1 cellular context compared by ENCODE assay signal in genomic region chr12:6635375-6635855, GRCh38.
A peak's percentile ranks its signal among the peaks of the same experiment; 100 is the strongest.
TF ChIP-seq lines count a peak whose summit lies in the region.

No MANE protein-coding gene starts in this region.

TF ChIP-seq in GM12878, 131 proteins besides CTCF, POLR2A, EP300 and RAD21 (continues in another document):
- TF ChIP-seq GATAD2B (conservative IDR thresholded peaks at IDR 0.05; ENCODE audit: low read depth) (peak; percentile 83), ZNF24 (IDR thresholded peaks at IDR 0.05) (0 out of 2 replicates have a peak, but pooled peaks have one; percentile 9), YBX1 (IDR thresholded peaks at IDR 0.05) (peak; percentile 61; the same call in 1 of the 2 replicates), NFIC (IDR thresholded peaks at IDR 0.05; ENCODE audit: low read depth, low read length) (peak; percentile 46; the same call in 1 of the 2 replicates), ETV6 (conservative IDR thresholded peaks at IDR 0.05 in 1 of 2, IDR thresholded peaks at IDR 0.05 in 1 of 2; ENCODE audit: borderline replicate concordance in 1 of 2, low read depth in 1 of 2) (no peak), IKZF1 (conservative IDR thresholded peaks at IDR 0.05) (peak; percentile 79), ATF7 (IDR thresholded peaks at IDR 0.05; ENCODE audit: low read depth) (peak; percentile 94), SRF (IDR thresholded peaks at IDR 0.05; ENCODE audit: low read depth in 2 of 2, low read length in 2 of 2) (0 out of 4 replicates have a peak, but pooled peaks of 1 of the 2 experiments have one; percentile 22), PAX5 (IDR thresholded peaks at IDR 0.05; ENCODE audit: borderline replicate concordance, low read depth, low read length) (peak; percentile 49; the same call in 1 of the 2 replicates), MXI1 (IDR thresholded peaks at IDR 0.05; ENCODE audit: low read depth, low read length) (peak; percentile 3; the same call in 1 of the 2 replicates), PKNOX1 (IDR thresholded peaks at IDR 0.05) (peak; percentile 82), NBN (IDR thresholded peaks at IDR 0.05) (peak; percentile 82), SPI1 (IDR thresholded peaks at IDR 0.05; ENCODE audit: borderline replicate concordance, insufficient read depth, low read depth, low read length) (peak; percentile 20; the same call in 1 of the 2 replicates), USF2 (IDR thresholded peaks at IDR 0.05; ENCODE audit: borderline replicate concordance, low read depth, low read length) (no peak), ZNF207 (IDR thresholded peaks at IDR 0.05; ENCODE audit: borderline replicate concordance) (peak; percentile 39; the same call in 1 of the 2 replicates), RUNX3 (IDR thresholded peaks at IDR 0.05; ENCODE audit: low read length) (peak; percentile 88), TARDBP (IDR thresholded peaks at IDR 0.05; ENCODE audit: borderline replicate concordance) (no peak), HDAC2 (IDR thresholded peaks at IDR 0.05) (no peak), RB1 (IDR thresholded peaks at IDR 0.05; ENCODE audit: borderline replicate concordance) (0 out of 2 replicates have a peak, but pooled peaks have one; percentile 6), MTA2 (IDR thresholded peaks at IDR 0.05; ENCODE audit: low read depth) (peak; percentile 90), CREM (IDR thresholded peaks at IDR 0.05; ENCODE audit: low read depth) (peak; percentile 54; the same call in 1 of the 2 replicates), YY1 (IDR thresholded peaks at IDR 0.05; ENCODE audit: low read depth, low read length) (peak; percentile 55; the same call in 1 of the 2 replicates), TCF12 (IDR thresholded peaks at IDR 0.05; ENCODE audit: low read depth, low read length) (0 out of 2 replicates have a peak, but pooled peaks have one; percentile 7), NRF1 (conservative IDR thresholded peaks at IDR 0.05; ENCODE audit: low read depth, low read length) (no peak), HDGF (IDR thresholded peaks at IDR 0.05) (no peak), POLR2AphosphoS5 (IDR thresholded peaks at IDR 0.05; ENCODE audit: low read length) (0 out of 2 replicates have a peak, but pooled peaks have one; percentile 33), TCF7 (IDR thresholded peaks at IDR 0.05; ENCODE audit: borderline replicate concordance) (no peak), SMAD1 (IDR thresholded peaks at IDR 0.05; ENCODE audit: low read depth, partially characterized antibody) (peak; percentile 18), BMI1 (IDR thresholded peaks at IDR 0.05; ENCODE audit: borderline replicate concordance) (peak; percentile 69; the same call in 1 of the 2 replicates), STAT1 (conservative IDR thresholded peaks at IDR 0.05) (no peak), MYB (IDR thresholded peaks at IDR 0.05; ENCODE audit: borderline replicate concordance, low read depth, low read length) (peak; percentile 40; the same call in 1 of the 2 replicates), MEF2B (IDR thresholded peaks at IDR 0.05; ENCODE audit: partially characterized antibody, poor library complexity, severe bottlenecking) (peak; percentile 98), CHD2 (IDR thresholded peaks at IDR 0.05; ENCODE audit: borderline replicate concordance, low read depth, low read length) (peak; percentile 83), SMAD5 (IDR thresholded peaks at IDR 0.05; ENCODE audit: low read depth) (no peak), NFXL1 (IDR thresholded peaks at IDR 0.05; ENCODE audit: borderline replicate concordance) (peak; percentile 94), MEF2A (IDR thresholded peaks at IDR 0.05; ENCODE audit: insufficient read depth, low read depth, low read length) (no peak), BACH1 (IDR thresholded peaks at IDR 0.05; ENCODE audit: borderline replicate concordance) (peak; percentile 80; the same call in 1 of the 2 replicates), BRCA1 (IDR thresholded peaks at IDR 0.05; ENCODE audit: low read depth, low read length) (no peak), PAX8 (IDR thresholded peaks at IDR 0.05) (no peak), PML (IDR thresholded peaks at IDR 0.05; ENCODE audit: low read length) (no peak), RELA (IDR thresholded peaks at IDR 0.05; ENCODE audit: borderline replicate concordance, partially characterized antibody) (no peak), HCFC1 (IDR thresholded peaks at IDR 0.05; ENCODE audit: low read length) (no peak), ZBTB33 (IDR thresholded peaks at IDR 0.05) (no peak), BCL11A (IDR thresholded peaks at IDR 0.05; ENCODE audit: low read depth, low read length) (peak; percentile 88), CBFB (IDR thresholded peaks at IDR 0.05; ENCODE audit: low read depth) (0 out of 2 replicates have a peak, but pooled peaks have one; percentile 40), CBX5 (IDR thresholded peaks at IDR 0.05; ENCODE audit: low read depth) (no peak), ZBTB40 (IDR thresholded peaks at IDR 0.05; ENCODE audit: borderline replicate concordance) (0 out of 2 replicates have a peak, but pooled peaks have one; percentile 4), SUZ12 (IDR thresholded peaks at IDR 0.05; ENCODE audit: unreplicated experiment) (no peak), GABPA (IDR thresholded peaks at IDR 0.05; ENCODE audit: low read depth) (no peak)
- TF ChIP-seq, protein P1, sequence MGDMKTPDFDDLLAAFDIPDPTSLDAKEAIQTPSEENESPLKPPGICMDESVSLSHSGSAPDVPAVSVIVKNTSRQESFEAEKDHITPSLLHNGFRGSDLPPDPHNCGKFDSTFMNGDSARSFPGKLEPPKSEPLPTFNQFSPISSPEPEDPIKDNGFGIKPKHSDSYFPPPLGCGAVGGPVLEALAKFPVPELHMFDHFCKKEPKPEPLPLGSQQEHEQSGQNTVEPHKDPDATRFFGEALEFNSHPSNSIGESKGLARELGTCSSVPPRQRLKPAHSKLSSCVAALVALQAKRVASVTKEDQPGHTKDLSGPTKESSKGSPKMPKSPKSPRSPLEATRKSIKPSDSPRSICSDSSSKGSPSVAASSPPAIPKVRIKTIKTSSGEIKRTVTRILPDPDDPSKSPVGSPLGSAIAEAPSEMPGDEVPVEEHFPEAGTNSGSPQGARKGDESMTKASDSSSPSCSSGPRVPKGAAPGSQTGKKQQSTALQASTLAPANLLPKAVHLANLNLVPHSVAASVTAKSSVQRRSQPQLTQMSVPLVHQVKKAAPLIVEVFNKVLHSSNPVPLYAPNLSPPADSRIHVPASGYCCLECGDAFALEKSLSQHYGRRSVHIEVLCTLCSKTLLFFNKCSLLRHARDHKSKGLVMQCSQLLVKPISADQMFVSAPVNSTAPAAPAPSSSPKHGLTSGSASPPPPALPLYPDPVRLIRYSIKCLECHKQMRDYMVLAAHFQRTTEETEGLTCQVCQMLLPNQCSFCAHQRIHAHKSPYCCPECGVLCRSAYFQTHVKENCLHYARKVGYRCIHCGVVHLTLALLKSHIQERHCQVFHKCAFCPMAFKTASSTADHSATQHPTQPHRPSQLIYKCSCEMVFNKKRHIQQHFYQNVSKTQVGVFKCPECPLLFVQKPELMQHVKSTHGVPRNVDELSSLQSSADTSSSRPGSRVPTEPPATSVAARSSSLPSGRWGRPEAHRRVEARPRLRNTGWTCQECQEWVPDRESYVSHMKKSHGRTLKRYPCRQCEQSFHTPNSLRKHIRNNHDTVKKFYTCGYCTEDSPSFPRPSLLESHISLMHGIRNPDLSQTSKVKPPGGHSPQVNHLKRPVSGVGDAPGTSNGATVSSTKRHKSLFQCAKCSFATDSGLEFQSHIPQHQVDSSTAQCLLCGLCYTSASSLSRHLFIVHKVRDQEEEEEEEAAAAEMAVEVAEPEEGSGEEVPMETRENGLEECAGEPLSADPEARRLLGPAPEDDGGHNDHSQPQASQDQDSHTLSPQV (IDR thresholded peaks at IDR 0.05): no peak
- TF ChIP-seq, protein P2, sequence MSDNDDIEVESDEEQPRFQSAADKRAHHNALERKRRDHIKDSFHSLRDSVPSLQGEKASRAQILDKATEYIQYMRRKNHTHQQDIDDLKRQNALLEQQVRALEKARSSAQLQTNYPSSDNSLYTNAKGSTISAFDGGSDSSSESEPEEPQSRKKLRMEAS (IDR thresholded peaks at IDR 0.05; ENCODE audit: low read depth, low read length): no peak
- TF ChIP-seq, protein P3, sequence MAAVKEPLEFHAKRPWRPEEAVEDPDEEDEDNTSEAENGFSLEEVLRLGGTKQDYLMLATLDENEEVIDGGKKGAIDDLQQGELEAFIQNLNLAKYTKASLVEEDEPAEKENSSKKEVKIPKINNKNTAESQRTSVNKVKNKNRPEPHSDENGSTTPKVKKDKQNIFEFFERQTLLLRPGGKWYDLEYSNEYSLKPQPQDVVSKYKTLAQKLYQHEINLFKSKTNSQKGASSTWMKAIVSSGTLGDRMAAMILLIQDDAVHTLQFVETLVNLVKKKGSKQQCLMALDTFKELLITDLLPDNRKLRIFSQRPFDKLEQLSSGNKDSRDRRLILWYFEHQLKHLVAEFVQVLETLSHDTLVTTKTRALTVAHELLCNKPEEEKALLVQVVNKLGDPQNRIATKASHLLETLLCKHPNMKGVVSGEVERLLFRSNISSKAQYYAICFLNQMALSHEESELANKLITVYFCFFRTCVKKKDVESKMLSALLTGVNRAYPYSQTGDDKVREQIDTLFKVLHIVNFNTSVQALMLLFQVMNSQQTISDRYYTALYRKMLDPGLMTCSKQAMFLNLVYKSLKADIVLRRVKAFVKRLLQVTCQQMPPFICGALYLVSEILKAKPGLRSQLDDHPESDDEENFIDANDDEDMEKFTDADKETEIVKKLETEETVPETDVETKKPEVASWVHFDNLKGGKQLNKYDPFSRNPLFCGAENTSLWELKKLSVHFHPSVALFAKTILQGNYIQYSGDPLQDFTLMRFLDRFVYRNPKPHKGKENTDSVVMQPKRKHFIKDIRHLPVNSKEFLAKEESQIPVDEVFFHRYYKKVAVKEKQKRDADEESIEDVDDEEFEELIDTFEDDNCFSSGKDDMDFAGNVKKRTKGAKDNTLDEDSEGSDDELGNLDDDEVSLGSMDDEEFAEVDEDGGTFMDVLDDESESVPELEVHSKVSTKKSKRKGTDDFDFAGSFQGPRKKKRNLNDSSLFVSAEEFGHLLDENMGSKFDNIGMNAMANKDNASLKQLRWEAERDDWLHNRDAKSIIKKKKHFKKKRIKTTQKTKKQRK (IDR thresholded peaks at IDR 0.05; ENCODE audit: low read depth, low read length): no peak
- TF ChIP-seq, protein P4, sequence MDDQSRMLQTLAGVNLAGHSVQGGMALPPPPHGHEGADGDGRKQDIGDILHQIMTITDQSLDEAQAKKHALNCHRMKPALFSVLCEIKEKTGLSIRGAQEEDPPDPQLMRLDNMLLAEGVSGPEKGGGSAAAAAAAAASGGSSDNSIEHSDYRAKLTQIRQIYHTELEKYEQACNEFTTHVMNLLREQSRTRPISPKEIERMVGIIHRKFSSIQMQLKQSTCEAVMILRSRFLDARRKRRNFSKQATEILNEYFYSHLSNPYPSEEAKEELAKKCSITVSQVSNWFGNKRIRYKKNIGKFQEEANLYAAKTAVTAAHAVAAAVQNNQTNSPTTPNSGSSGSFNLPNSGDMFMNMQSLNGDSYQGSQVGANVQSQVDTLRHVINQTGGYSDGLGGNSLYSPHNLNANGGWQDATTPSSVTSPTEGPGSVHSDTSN (IDR thresholded peaks at IDR 0.05; ENCODE audit: insufficient replicate concordance, low read depth, low read length): no peak
